Comparison of ENCODE assay signal across 23 cellular contexts in genomic region chr6:115191989-115192388, GRCh38.
A peak's percentile ranks its signal among the peaks of the same experiment; 100 is the strongest.
DNase-seq lines count a peak whose midpoint lies in the region; ATAC-seq, FAIRE-seq and TF ChIP-seq lines count a peak whose summit lies in the region.
"Had no signal": no experiment of that assay in that cellular context is flagged by ENCODE, and none has a peak within 500 bp of the region (broad histone marks: within the 10 kb centered on the region; RNA-seq: fewer than 3 reads in every experiment).

No MANE protein-coding gene starts in this region.

- TF ChIP-seq CTCF in HepG2 (CRISPR knock-in tag; IDR thresholded peaks at IDR 0.05) (no peak), right lobe of liver (IDR thresholded peaks at IDR 0.05) (no peak), K562 (IDR thresholded peaks at IDR 0.05 in 2 of 3, conservative IDR thresholded peaks at IDR 0.05 in 1 of 3; ENCODE audit: insufficient read depth in 2 of 3, low read depth in 1 of 3, low read length in 3 of 3) (no peak)

- no peak overlapping the region for H3K4me2 ChIP-seq in HepG2 (ENCODE audit: low read depth, low read length)
- no peak overlapping the region for H3K4me2 ChIP-seq in K562 (ENCODE audit: insufficient read depth, low read length)
- H3K4me2 ChIP-seq: BLaER1 had no signal

- no peaks in the 10 kb centered on the region for H3K4me1 ChIP-seq in HepG2 (ENCODE audit: insufficient read depth, low read length)
- no peaks in the 10 kb centered on the region for H3K4me1 ChIP-seq in right lobe of liver
- H3K4me1 ChIP-seq in K562 (replicated peaks in 1 of 2; ENCODE audit: control insufficient read depth in 2 of 2, insufficient read depth in 2 of 2, low read length in 2 of 2) = no peaks in the 10 kb centered on the region
- H3K4me1 ChIP-seq: BE2C, BLaER1 had no signal

- FAIRE-seq in HepG2 (lab: Jason Lieb, UNC) = no peak
- FAIRE-seq in K562 (lab: Jason Lieb, UNC) = no peak
- FAIRE-seq: GM12891, GM19239 had no signal

- ATAC-seq in HepG2 = no peak
- ATAC-seq in right lobe of liver = no peak
- ATAC-seq in K562 = no peak

- POLR2A ChIA-PET in HepG2 (lab: Yijun Ruan, JAX) (no interaction called here), K562 (lab: Yijun Ruan, JAX) (no interaction called here)

- intact Hi-C loops in HepG2 (cut with micrococcal nuclease; ENCODE audit: unreplicated experiment) = no loop called here
- intact Hi-C loops in right lobe of liver (cut with DNase I) = no loop called here
- intact Hi-C loops in K562 (cut with micrococcal nuclease) = no loop called here

- H2AFZ ChIP-seq in HepG2 (ENCODE audit: low read length) (no peak overlapping the region), K562 (ENCODE audit: low read depth, low read length) (no peak overlapping the region)

- TF ChIP-seq POLR2A in HepG2 (IDR thresholded peaks at IDR 0.05; ENCODE audit: insufficient read depth in 1 of 2, low read depth in 2 of 2, low read length in 2 of 2) = no peak
- TF ChIP-seq POLR2A in right lobe of liver (IDR thresholded peaks at IDR 0.05) = no peak
- TF ChIP-seq POLR2A in K562 (conservative IDR thresholded peaks at IDR 0.05) = no peak

- no peak for TF ChIP-seq RAD21 in HepG2 (CRISPR knock-in tag; IDR thresholded peaks at IDR 0.05)
- no peak for TF ChIP-seq RAD21 in K562 (CRISPR knock-in tag; conservative IDR thresholded peaks at IDR 0.05 in 1 of 2, IDR thresholded peaks at IDR 0.05 in 1 of 2)

- H3K4me3 ChIP-seq in HepG2 (replicated peaks in 1 of 3; ENCODE audit: insufficient read depth in 1 of 3, low read depth in 2 of 3, low read length in 3 of 3) = no peak overlapping the region
- no peak overlapping the region for H3K4me3 ChIP-seq in right lobe of liver
- no peak overlapping the region for H3K4me3 ChIP-seq in K562
- H3K4me3 ChIP-seq: BLaER1 had no signal

- CTCF ChIA-PET in HepG2 (lab: Yijun Ruan, JAX; ENCODE audit: low intra/inter-chr PET ratio, low total read pairs) (no interaction called here), K562 (lab: Yijun Ruan, JAX; ENCODE audit: low intra/inter-chr PET ratio) (no interaction called here)

- H3K36me3 ChIP-seq in HepG2 (replicated peaks in 1 of 2; ENCODE audit: control insufficient read depth in 1 of 2, insufficient read depth in 2 of 2, low read length in 2 of 2) = no peaks in the 10 kb centered on the region
- H3K36me3 ChIP-seq in right lobe of liver = no peaks in the 10 kb centered on the region
- H3K36me3 ChIP-seq in K562 (ENCODE audit: control insufficient read depth, insufficient read depth, low read length) = no peaks in the 10 kb centered on the region
- H3K36me3 ChIP-seq: BE2C, BLaER1 had no signal

- TF ChIP-seq EP300 in HepG2 (IDR thresholded peaks at IDR 0.05; ENCODE audit: low read depth in 2 of 2, low read length in 2 of 2) (no peak), HepG2 (CRISPR knock-in tag; IDR thresholded peaks at IDR 0.05; ENCODE audit: borderline replicate concordance) (no peak), K562 (IDR thresholded peaks at IDR 0.05; ENCODE audit: low read length) (no peak)

- in situ Hi-C loops in HepG2 (cut with HindIII; ENCODE audit: extremely low pct_ligation_motif_present, low pct_unique_long_range_greater_than_20kb) = no loop called here
- in situ Hi-C loops in K562 (cut with MboI) = no loop called here

- H3K79me2 ChIP-seq in HepG2 (ENCODE audit: insufficient read depth, low read length) (no peaks in the 10 kb centered on the region), K562 (ENCODE audit: control insufficient read depth, insufficient read depth, low read length) (no peaks in the 10 kb centered on the region)

- BruUV-seq in HepG2 (replicated peaks; lab: Mats Ljungman, UMichigan) (no TSS peak), K562 (replicated peaks; lab: Mats Ljungman, UMichigan) (no TSS peak)

- H3K27me3 ChIP-seq in HepG2 (ENCODE audit: control insufficient read depth in 1 of 2, insufficient read depth in 2 of 2, low read length in 2 of 2) = no peaks in the 10 kb centered on the region
- H3K27me3 ChIP-seq in right lobe of liver = no peaks in the 10 kb centered on the region
- no peaks in the 10 kb centered on the region for H3K27me3 ChIP-seq in K562 (ENCODE audit: control insufficient read depth in 2 of 2, insufficient read depth in 2 of 2, low read length in 2 of 2)
- H3K27me3 ChIP-seq: BE2C, BLaER1 had no signal

- DNase-seq in HepG2 (ENCODE audit: low spot score) (no peak), right lobe of liver (no peak), K562 (ENCODE audit: extremely low read depth in 1 of 4, low spot score in 3 of 4) (no peak), HT-29 (ENCODE audit: low spot score) (no peak), GM03348 (ENCODE audit: low spot score) (no peak)
- DNase-seq: ACHN; BE2C; C1 segment of cervical spinal cord; CD4-positive, alpha-beta memory T cell; CD4-positive, CD25-positive, alpha-beta regulatory T cell; CD8-positive, alpha-beta memory T cell; COR-L47; DMS 273 treated with DMSO at 0.1 percent for 48 hours; DMS153; DMS53; DMS79; DND-41; EL; GDM1 had no signal

- 0% methylated on average over 1 of the region's 1 CpG for WGBS in HepG2 (ENCODE audit: low lambda C conversion rate)
- WGBS in right lobe of liver (ENCODE audit: insufficient coverage, low coverage, low lambda C conversion rate, missing lambda C conversion rate) = 67% methylated on average over 1 of the region's 1 CpG
- WGBS in K562 (ENCODE audit: insufficient coverage, low coverage, missing lambda C conversion rate) = 0% methylated on average over 1 of the region's 1 CpG

- H3K9ac ChIP-seq in HepG2 (ENCODE audit: insufficient read depth, low read depth, low read length) (no peak overlapping the region), K562 (ENCODE audit: insufficient read depth in 1 of 2, low read depth in 2 of 2, low read length in 2 of 2) (no peak overlapping the region)
- H3K9ac ChIP-seq: BLaER1 had no signal

- no peaks in the 10 kb centered on the region for H3K9me1 ChIP-seq in K562 (ENCODE audit: control insufficient read depth, insufficient read depth, low read length)

- H4K20me1 ChIP-seq in HepG2 (ENCODE audit: insufficient read depth, low read length) = no peaks in the 10 kb centered on the region
- no peaks in the 10 kb centered on the region for H4K20me1 ChIP-seq in K562 (replicated peaks; ENCODE audit: control insufficient read depth, insufficient read depth, low read length)
- H4K20me1 ChIP-seq: BLaER1 had no signal

- H3K9me3 ChIP-seq in HepG2 (ENCODE audit: low read length) (peaks cover 7% of the 10 kb centered on the region; the same call in 1 of the 2 replicates), right lobe of liver (no peaks in the 10 kb centered on the region), K562 (replicated peaks; ENCODE audit: control insufficient read depth, insufficient read depth, low read depth, low read length) (no peaks in the 10 kb centered on the region)
- H3K9me3 ChIP-seq: BE2C, BLaER1 had no signal

- H3K27ac ChIP-seq in HepG2 (ENCODE audit: extremely low read length, insufficient read depth, low read length) (no peak overlapping the region), right lobe of liver (no peak overlapping the region), K562 (ENCODE audit: extremely low read depth, low read depth, low read length) (no peak overlapping the region)
- H3K27ac ChIP-seq: 22Rv1, BLaER1 had no signal

TF ChIP-seq in HepG2, 621 proteins besides CTCF, POLR2A, EP300 and RAD21:
- no peak for TF ChIP-seq ZNF460 (CRISPR knock-in tag; IDR thresholded peaks at IDR 0.05; ENCODE audit: borderline replicate concordance)
- peak; percentile 84 for TF ChIP-seq MAFF (IDR thresholded peaks at IDR 0.05; ENCODE audit: low read depth, low read length)
- no peak for TF ChIP-seq ZSCAN21 (CRISPR knock-in tag; IDR thresholded peaks at IDR 0.05; ENCODE audit: borderline replicate concordance)
- TF ChIP-seq ZNF446 (CRISPR knock-in tag; IDR thresholded peaks at IDR 0.05) = no peak
- no peak for TF ChIP-seq SSRP1 (CRISPR knock-in tag; IDR thresholded peaks at IDR 0.05)
- no peak for TF ChIP-seq ZNF263 (CRISPR knock-in tag; IDR thresholded peaks at IDR 0.05)
- peak; percentile 83 to 94 for TF ChIP-seq MAFK (conservative IDR thresholded peaks at IDR 0.05 in 1 of 2, IDR thresholded peaks at IDR 0.05 in 1 of 2; ENCODE audit: low read length in 2 of 2)
- TF ChIP-seq ZNF790 (CRISPR knock-in tag; IDR thresholded peaks at IDR 0.05; ENCODE audit: borderline replicate concordance) = no peak

TF ChIP-seq in K562, 482 proteins besides CTCF, POLR2A, EP300 and RAD21 (continues in another document):
- TF ChIP-seq MAFF (IDR thresholded peaks at IDR 0.05; ENCODE audit: low read length) = peak; percentile 43; the same call in 1 of the 2 replicates
- peak; percentile 35 for TF ChIP-seq MAFG (tag; conservative IDR thresholded peaks at IDR 0.05)
- peak; percentile 42; the same call in 1 of the 2 replicates for TF ChIP-seq MAFK (IDR thresholded peaks at IDR 0.05; ENCODE audit: low read length)
- peak; percentile 60; the same call in 1 of the 2 replicates for TF ChIP-seq ZNF316 (IDR thresholded peaks at IDR 0.05)

Comparison
In these comparisons a context has a peak if more than half of its experiments do, and no peak if none do; other contexts are left out.
1. Of the 241 proteins assayed by ChIP-seq in both HepG2 and K562: peak only in HepG2: none; only in K562: MAFG; in both: MAFF and MAFK; in neither: 238.